Comparison of ENCODE assay signal across 26 cellular contexts in the genomic region with DNA sequence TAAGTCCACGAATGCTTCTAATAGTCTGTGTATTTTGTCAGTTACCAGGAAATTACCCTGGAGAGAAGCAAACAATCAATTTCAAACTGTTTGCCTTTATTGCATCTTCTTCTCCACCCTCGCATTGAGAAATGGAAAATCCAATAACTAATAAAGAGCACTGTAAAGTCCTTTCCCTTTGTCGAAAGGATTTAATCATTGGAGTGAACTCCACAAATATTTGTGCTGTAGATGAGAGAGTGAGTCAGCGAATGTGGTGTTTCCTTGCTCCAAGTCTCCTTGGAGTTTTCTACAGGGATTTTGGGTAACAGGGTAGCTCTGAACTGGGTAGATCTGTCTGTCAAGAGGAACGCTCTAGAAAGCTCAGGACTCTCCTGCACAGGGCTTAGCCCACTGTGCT.
A peak's percentile ranks its signal among the peaks of the same experiment; 100 is the strongest.
DNase-seq lines count a peak whose midpoint lies in the region; TF ChIP-seq lines count a peak whose summit lies in the region.
"Had no signal": no experiment of that assay in that cellular context is flagged by ENCODE, and none has a peak within 500 bp of the region (broad histone marks: within the 10 kb centered on the region; RNA-seq: fewer than 3 reads in every experiment).

No MANE protein-coding gene starts in this region.

- H3K27me3 ChIP-seq in adipocyte (replicated peaks; ENCODE audit: control insufficient read depth, insufficient read depth, low read length) (peaks cover 32% of the 10 kb centered on the region), H7 (ENCODE audit: control insufficient read depth, insufficient read depth, low read length) (no peaks in the 10 kb centered on the region)
- H3K27me3 ChIP-seq: gastrocnemius medialis, right lobe of liver, thyroid gland had no signal

- H3K4me3 Mint-ChIP-seq in activated T-helper 2 cell treated with anti-CD3 and anti-CD28 coated beads, Interferon-gamma antibody, Interleukin-2, Interleukin-4, amounts not matched to agents 10 μg/mL and 5 μg/mL and 100 μg/mL, durations not matched to agents 14 hours and 24 hours and 36 hours (ENCODE audit: low read depth): no peak overlapping the region
- H3K4me3 Mint-ChIP-seq: activated naive CD4-positive, alpha-beta T cell treated with anti-CD3 and anti-CD28 coated beads, Interleukin-2, amount 10 ng/mL, durations not matched to agents 7 days and 5 days; B cell; neural crest cell; stimulated activated naive CD8-positive, alpha-beta T cell treated with anti-CD3 and anti-CD28 coated beads, Interleukin-15, Interleukin-2, amounts not matched to agents 100 ng/mL and 50 ng/mL, for 24 hours; T-helper 17 cell had no signal

- intact Hi-C loops in activated T-helper 2 cell treated with anti-CD3 and anti-CD28 coated beads, Interferon-gamma antibody, Interleukin-2, Interleukin-4, amounts not matched to agents 10 μg/mL and 5 μg/mL and 100 μg/mL, durations not matched to agents 14 hours and 24 hours and 36 hours (cut with micrococcal nuclease): no loop called here

- DNase-seq in GM04504 (ENCODE audit: low read depth) (peak; percentile 28), adipocyte (ENCODE audit: low read depth) (peak; percentile 59), fibroblast of mammary gland (ENCODE audit: low read depth) (peak; percentile 34), stromal cell of bone marrow (ENCODE audit: low read depth) (peak; percentile 72), H7 (no peak), D341Med (ENCODE audit: low spot score) (no peak)
- no peak for DNase-seq in activated T-helper 2 cell treated with anti-CD3 and anti-CD28 coated beads, Interferon-gamma antibody, Interleukin-2, Interleukin-4, amounts not matched to agents 10 μg/mL and 5 μg/mL and 100 μg/mL, durations not matched to agents 14 hours and 24 hours and 36 hours (ENCODE audit: low spot score)
- DNase-seq: activated naive CD4-positive, alpha-beta T cell treated with anti-CD3 and anti-CD28 coated beads, Interleukin-2, amount 10 ng/mL, durations not matched to agents 7 days and 5 days; anterior cingulate cortex; DMS79; gastrocnemius medialis; hypothalamus; Kasumi-1; NCI-H1048; NCI-H1930; NCI-H2227 treated with DMSO at 0.1 percent for 48 hours; NCI-H69; right lobe of liver; stimulated activated CD4-positive, alpha-beta T cell treated with anti-CD3 and anti-CD28 coated beads, Interleukin-15, amount 100 ng/mL, for 24 hours; T-helper 17 cell; thyroid gland; WERI-Rb-1 had no signal

- no peaks in the 10 kb centered on the region for H3K27me3 Mint-ChIP-seq in activated T-helper 2 cell treated with anti-CD3 and anti-CD28 coated beads, Interferon-gamma antibody, Interleukin-2, Interleukin-4, amounts not matched to agents 10 μg/mL and 5 μg/mL and 100 μg/mL, durations not matched to agents 14 hours and 24 hours and 36 hours (ENCODE audit: low read depth)
- H3K27me3 Mint-ChIP-seq: activated naive CD4-positive, alpha-beta T cell treated with anti-CD3 and anti-CD28 coated beads, Interleukin-2, amount 10 ng/mL, durations not matched to agents 7 days and 5 days had no signal

- H3K9me3 ChIP-seq in adipocyte (ENCODE audit: control insufficient read depth, low read length): peaks cover 4% of the 10 kb centered on the region
- H3K9me3 ChIP-seq: gastrocnemius medialis, right lobe of liver, thyroid gland had no signal

- no peaks in the 10 kb centered on the region for H3K36me3 Mint-ChIP-seq in activated T-helper 2 cell treated with anti-CD3 and anti-CD28 coated beads, Interferon-gamma antibody, Interleukin-2, Interleukin-4, amounts not matched to agents 10 μg/mL and 5 μg/mL and 100 μg/mL, durations not matched to agents 14 hours and 24 hours and 36 hours (ENCODE audit: low read depth)
- H3K36me3 Mint-ChIP-seq: activated naive CD4-positive, alpha-beta T cell treated with anti-CD3 and anti-CD28 coated beads, Interleukin-2, amount 10 ng/mL, durations not matched to agents 7 days and 5 days had no signal

- H3K9me3 Mint-ChIP-seq in activated T-helper 2 cell treated with anti-CD3 and anti-CD28 coated beads, Interferon-gamma antibody, Interleukin-2, Interleukin-4, amounts not matched to agents 10 μg/mL and 5 μg/mL and 100 μg/mL, durations not matched to agents 14 hours and 24 hours and 36 hours: no peaks in the 10 kb centered on the region
- H3K9me3 Mint-ChIP-seq: activated naive CD4-positive, alpha-beta T cell treated with anti-CD3 and anti-CD28 coated beads, Interleukin-2, amount 10 ng/mL, durations not matched to agents 7 days and 5 days; stimulated activated naive CD8-positive, alpha-beta T cell treated with anti-CD3 and anti-CD28 coated beads, Interleukin-15, Interleukin-2, amounts not matched to agents 100 ng/mL and 50 ng/mL, for 24 hours had no signal

- H3K9ac ChIP-seq in adipocyte (ENCODE audit: low read length): no peak overlapping the region

- H3K36me3 ChIP-seq in adipocyte (ENCODE audit: control insufficient read depth, insufficient read depth, low read length, severe bottlenecking) (no peaks in the 10 kb centered on the region), H7 (replicated peaks; ENCODE audit: control insufficient read depth, insufficient read depth, low read length) (no peaks in the 10 kb centered on the region)
- H3K36me3 ChIP-seq: gastrocnemius medialis, right lobe of liver, thyroid gland, WERI-Rb-1 had no signal

- H3K4me3 ChIP-seq in adipocyte (ENCODE audit: low read length): no peak overlapping the region
- no peak overlapping the region for H3K4me3 ChIP-seq in fibroblast of mammary gland (ENCODE audit: control insufficient read depth, low read depth, low read length)
- no peak overlapping the region for H3K4me3 ChIP-seq in H7 (ENCODE audit: insufficient read depth, low read depth, low read length)
- H3K4me3 ChIP-seq: gastrocnemius medialis, right lobe of liver, SK-N-MC, thyroid gland had no signal

- TF ChIP-seq CTCF in fibroblast of mammary gland (conservative IDR thresholded peaks at IDR 0.05; ENCODE audit: control insufficient read depth, insufficient read depth, low read depth, low read length): no peak

- H3K4me1 ChIP-seq in adipocyte (ENCODE audit: control insufficient read depth, insufficient read depth, low read length): peaks cover 20% of the 10 kb centered on the region
- H3K4me1 ChIP-seq: thyroid gland had no signal

- no peak overlapping the region for H3K27ac Mint-ChIP-seq in activated T-helper 2 cell treated with anti-CD3 and anti-CD28 coated beads, Interferon-gamma antibody, Interleukin-2, Interleukin-4, amounts not matched to agents 10 μg/mL and 5 μg/mL and 100 μg/mL, durations not matched to agents 14 hours and 24 hours and 36 hours
- H3K27ac Mint-ChIP-seq: activated naive CD4-positive, alpha-beta T cell treated with anti-CD3 and anti-CD28 coated beads, Interleukin-2, amount 10 ng/mL, durations not matched to agents 7 days and 5 days; B cell; stimulated activated naive CD8-positive, alpha-beta T cell treated with anti-CD3 and anti-CD28 coated beads, Interleukin-15, Interleukin-2, amounts not matched to agents 100 ng/mL and 50 ng/mL, for 24 hours; T-helper 17 cell had no signal

- H3K4me1 Mint-ChIP-seq in activated T-helper 2 cell treated with anti-CD3 and anti-CD28 coated beads, Interferon-gamma antibody, Interleukin-2, Interleukin-4, amounts not matched to agents 10 μg/mL and 5 μg/mL and 100 μg/mL, durations not matched to agents 14 hours and 24 hours and 36 hours (ENCODE audit: low read depth): no peaks in the 10 kb centered on the region
- H3K4me1 Mint-ChIP-seq: activated naive CD4-positive, alpha-beta T cell treated with anti-CD3 and anti-CD28 coated beads, Interleukin-2, amount 10 ng/mL, durations not matched to agents 7 days and 5 days; neural crest cell; T-helper 17 cell had no signal

Comparison
In these comparisons a context has a peak if more than half of its experiments do, and no peak if none do; other contexts are left out.
1. DNase-seq: peak in GM04504 (single experiment), adipocyte (single experiment), fibroblast of mammary gland (single experiment) and stromal cell of bone marrow (single experiment); none in H7 (single experiment), activated T-helper 2 cell treated with anti-CD3 and anti-CD28 coated beads, Interferon-gamma antibody, Interleukin-2, Interleukin-4, amounts not matched to agents 10 μg/mL and 5 μg/mL and 100 μg/mL, durations not matched to agents 14 hours and 24 hours and 36 hours (single experiment) and D341Med (single experiment).